Comparison of ENCODE assay signal across 11 cellular contexts in the genomic region with DNA sequence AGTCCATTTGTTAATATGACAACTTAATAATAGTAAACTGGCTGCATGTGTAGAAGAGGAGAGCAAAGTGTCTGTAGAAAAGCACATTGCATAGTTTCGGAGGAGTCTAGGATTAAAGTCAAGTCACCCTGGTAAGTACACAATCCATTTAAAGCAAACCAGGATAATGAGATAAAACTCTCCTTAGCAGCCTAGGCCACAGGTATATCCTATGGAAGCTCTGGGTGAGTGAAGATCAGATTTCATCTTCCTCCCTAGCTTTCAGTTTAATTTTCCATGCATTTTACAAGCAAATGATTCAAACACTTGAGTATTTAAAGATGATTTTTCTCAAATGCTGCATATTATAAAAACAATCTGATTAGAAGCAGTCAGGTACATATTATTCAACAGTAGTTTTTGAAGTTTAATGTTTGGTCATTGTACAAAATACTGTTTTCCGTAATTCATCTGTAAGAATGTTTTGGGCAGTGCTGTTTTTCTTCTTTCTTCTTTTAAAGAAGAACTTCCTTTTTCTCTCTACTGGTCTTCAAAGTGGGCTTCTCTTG. TPM values are rescaled to one million over a fixed set of nuclear protein-coding genes. Genes with fewer than 3 reads are reported as not detected.
A peak's percentile ranks its signal among the peaks of the same experiment; 100 is the strongest.
DNase-seq lines count a peak whose midpoint lies in the region; ATAC-seq, FAIRE-seq and TF ChIP-seq lines count a peak whose summit lies in the region.
"Had no signal": no experiment of that assay in that cellular context is flagged by ENCODE, and none has a peak within 500 bp of the region (broad histone marks: within the 10 kb centered on the region; RNA-seq: fewer than 3 reads in every experiment).

No MANE protein-coding gene starts in this region.

- DNase-seq in activated T-cell treated with anti-CD3 and anti-CD28 coated beads, Interleukin-2, amount 50 U/mL, for 72 hours = no peak
- DNase-seq in activated T-cell treated with anti-CD3 and anti-CD28 coated beads for 4 hours = no peak
- DNase-seq in stimulated activated naive CD8-positive, alpha-beta T cell treated with anti-CD3 and anti-CD28 coated beads, Interleukin-15, amount 100 ng/mL, for 72 hours = no peak
- DNase-seq in frontal cortex (ENCODE audit: low spot score in 2 of 2) = no peak
- no peak for DNase-seq in midbrain (lab: John Stamatoyannopoulos, UW)
- DNase-seq: MM.1S; stimulated activated CD4-positive, alpha-beta T cell treated with anti-CD3 and anti-CD28 coated beads, Interleukin-2, amount 100 ng/mL, for 48 hours had no signal

- H3K9me3 ChIP-seq in OCI-LY3 (ENCODE audit: insufficient read depth, low read length) (no peaks in the 10 kb centered on the region), gastroesophageal sphincter (no peaks in the 10 kb centered on the region)

- no peak overlapping the region for H3K27ac ChIP-seq in OCI-LY3 (ENCODE audit: low read length)
- H3K27ac ChIP-seq in gastroesophageal sphincter = peak overlapping the region; percentile 7 to 58 (median 34)
- H3K27ac ChIP-seq: epithelial cell of prostate had no signal

- WGBS in gastroesophageal sphincter (ENCODE audit: low coverage in 1 of 2), 2 donors = 11 to 25% methylated on average over 2 of the region's 2 CpGs

- H3K4me1 Mint-ChIP-seq in activated T-cell treated with anti-CD3 and anti-CD28 coated beads, Interleukin-2, amount 50 U/mL, for 72 hours (ENCODE audit: low read depth) = peaks cover 81% of the 10 kb centered on the region
- H3K4me1 Mint-ChIP-seq in stimulated activated naive CD8-positive, alpha-beta T cell treated with anti-CD3 and anti-CD28 coated beads, Interleukin-15, amount 100 ng/mL, for 72 hours = peaks cover 89% of the 10 kb centered on the region

- no peak overlapping the region for H3K9ac ChIP-seq in OCI-LY3 (ENCODE audit: low read length)

- TF ChIP-seq EP300 in gastroesophageal sphincter (IDR thresholded peaks at IDR 0.05) = no peak

- peak overlapping the region; percentile 41; the same call in 1 of the 2 replicates for H3K4me2 ChIP-seq in OCI-LY3 (ENCODE audit: low read length)

- peak overlapping the region; percentile 63 to 90 for H3K4me3 Mint-ChIP-seq in activated T-cell treated with anti-CD3 and anti-CD28 coated beads, Interleukin-2, amount 50 U/mL, for 72 hours
- H3K4me3 Mint-ChIP-seq in stimulated activated naive CD8-positive, alpha-beta T cell treated with anti-CD3 and anti-CD28 coated beads, Interleukin-15, amount 100 ng/mL, for 72 hours = peak overlapping the region; percentile 73 to 76

- H3K36me3 Mint-ChIP-seq in activated T-cell treated with anti-CD3 and anti-CD28 coated beads, Interleukin-2, amount 50 U/mL, for 72 hours (ENCODE audit: insufficient read depth in 2 of 2) = peaks cover 0 to 5% of the 10 kb centered on the region in 2 donors

- peaks cover 55% of the 10 kb centered on the region for H4K20me1 ChIP-seq in OCI-LY3 (ENCODE audit: insufficient read depth, low read length)

- H3K27me3 Mint-ChIP-seq in activated T-cell treated with anti-CD3 and anti-CD28 coated beads, Interleukin-2, amount 50 U/mL, for 72 hours (ENCODE audit: low read depth) = no peaks in the 10 kb centered on the region
- no peaks in the 10 kb centered on the region for H3K27me3 Mint-ChIP-seq in stimulated activated naive CD8-positive, alpha-beta T cell treated with anti-CD3 and anti-CD28 coated beads, Interleukin-15, amount 100 ng/mL, for 72 hours

- TF ChIP-seq POLR2A in gastroesophageal sphincter (IDR thresholded peaks at IDR 0.05) = no peak

- no peak for FAIRE-seq in frontal cortex (lab: Jason Lieb, UNC)

- peaks cover 59% of the 10 kb centered on the region for H3K79me2 ChIP-seq in OCI-LY3 (ENCODE audit: low read length)

- peaks cover 52% of the 10 kb centered on the region for H3K4me1 ChIP-seq in OCI-LY3 (ENCODE audit: low read length)
- H3K4me1 ChIP-seq in gastroesophageal sphincter = peaks cover 6 to 72% (median 13%) of the 10 kb centered on the region in 3 donors

- peak overlapping the region; percentile 27 for H3K27ac Mint-ChIP-seq in activated T-cell treated with anti-CD3 and anti-CD28 coated beads, Interleukin-2, amount 50 U/mL, for 72 hours
- H3K27ac Mint-ChIP-seq in stimulated activated naive CD8-positive, alpha-beta T cell treated with anti-CD3 and anti-CD28 coated beads, Interleukin-15, amount 100 ng/mL, for 72 hours = peak overlapping the region in 1 of 2 donors; percentile 85

- H3K27me3 ChIP-seq in OCI-LY3 (ENCODE audit: low read depth, low read length) (no peaks in the 10 kb centered on the region), gastroesophageal sphincter (no peaks in the 10 kb centered on the region)

- H3K9me3 Mint-ChIP-seq in activated T-cell treated with anti-CD3 and anti-CD28 coated beads, Interleukin-2, amount 50 U/mL, for 72 hours = no peaks in the 10 kb centered on the region
- H3K9me3 Mint-ChIP-seq in stimulated activated naive CD8-positive, alpha-beta T cell treated with anti-CD3 and anti-CD28 coated beads, Interleukin-15, amount 100 ng/mL, for 72 hours = no peaks in the 10 kb centered on the region

- H3K4me3 ChIP-seq in OCI-LY3 (ENCODE audit: low read length) (no peak overlapping the region), gastroesophageal sphincter (no peak overlapping the region)

- TF ChIP-seq CTCF in OCI-LY3 (IDR thresholded peaks at IDR 0.05; ENCODE audit: low read depth, low read length) (no peak), gastroesophageal sphincter (IDR thresholded peaks at IDR 0.05) (no peak)

- H3K36me3 ChIP-seq in OCI-LY3 (replicated peaks; ENCODE audit: low read depth, low read length) (no peaks in the 10 kb centered on the region), gastroesophageal sphincter (no peaks in the 10 kb centered on the region)

- ATAC-seq in activated T-cell treated with anti-CD3 and anti-CD28 coated beads, Interleukin-2, amount 50 U/mL, for 72 hours (replicated peaks in 1 of 2) = no peak
- no peak for ATAC-seq in gastroesophageal sphincter
- ATAC-seq in stimulated activated naive CD8-positive, alpha-beta T cell treated with anti-CD3 and anti-CD28 coated beads, Interleukin-15, amount 100 ng/mL, for 72 hours = no peak
- ATAC-seq in GM21825 (IDR thresholded peaks at IDR 0.05; ENCODE audit: unreplicated experiment) = no peak

- H2AFZ ChIP-seq in OCI-LY3 (ENCODE audit: low read depth, low read length) = no peak overlapping the region

RNA-seq across cellular contexts. Expression of gene CERS6, which starts 10.2 kb away (rescaled TPM):
- 10 to 100 TPM; 11.2 to 18.5 TPM for total RNA-seq in activated T-cell treated with anti-CD3 and anti-CD28 coated beads, Interleukin-2, amount 50 U/mL, for 72 hours
- total RNA-seq in gastroesophageal sphincter (10 to 100 TPM; 45.0 to 61.2 (median 56.4) TPM), frontal cortex (137 TPM)
